22 cellular contexts compared by ENCODE assay signal in the genomic region with DNA sequence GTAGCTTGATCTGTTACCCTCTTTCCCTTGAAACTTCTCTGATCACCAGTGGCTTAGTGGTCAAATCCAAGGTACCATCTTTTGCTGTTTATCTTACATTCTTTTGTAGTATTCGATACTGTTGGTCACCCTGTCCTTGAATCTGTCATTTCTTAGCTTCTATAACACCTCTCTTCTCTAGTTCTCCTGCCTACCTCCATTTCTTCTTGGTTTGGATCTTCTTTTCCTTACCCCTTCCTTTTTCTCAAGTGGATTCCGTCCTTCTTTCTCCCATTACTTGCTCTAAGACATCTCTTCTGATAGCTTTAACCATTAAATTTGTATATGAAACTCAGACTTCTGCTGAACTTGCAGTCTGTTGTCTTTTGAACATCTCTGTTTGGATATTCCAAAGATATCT. TPM values are rescaled to one million over a fixed set of nuclear protein-coding genes. Genes with fewer than 3 reads are reported as not detected.
A peak's percentile ranks its signal among the peaks of the same experiment; 100 is the strongest.
DNase-seq lines count a peak whose midpoint lies in the region; ATAC-seq and TF ChIP-seq lines count a peak whose summit lies in the region.
"Had no signal": no experiment of that assay in that cellular context is flagged by ENCODE, and none has a peak within 500 bp of the region (broad histone marks: within the 10 kb centered on the region; RNA-seq: fewer than 3 reads in every experiment).

No MANE protein-coding gene starts in this region.

- H3K4me3 Mint-ChIP-seq in MCF 10A (ENCODE audit: unreplicated experiment) (no peak overlapping the region), glutamatergic neuron (ENCODE audit: unreplicated experiment) (no peak overlapping the region)
- H3K4me3 Mint-ChIP-seq in central memory CD8-positive, alpha-beta T cell: no peak overlapping the region
- H3K4me3 Mint-ChIP-seq in naive thymus-derived CD4-positive, alpha-beta T cell: no peak overlapping the region
- H3K4me3 Mint-ChIP-seq: CD14-positive monocyte; CD4-positive, alpha-beta memory T cell; IgD-negative memory B cell had no signal

- TF ChIP-seq CTCF in MCF 10A (IDR thresholded peaks at IDR 0.05; ENCODE audit: unreplicated experiment): no peak
- TF ChIP-seq CTCF in mammary epithelial cell (conservative IDR thresholded peaks at IDR 0.05 in 1 of 2, IDR thresholded peaks at IDR 0.05 in 1 of 2; ENCODE audit: extremely low read depth in 1 of 2, insufficient read depth in 1 of 2, low read depth in 1 of 2, low read length in 2 of 2): no peak
- TF ChIP-seq CTCF in glutamatergic neuron (IDR thresholded peaks at IDR 0.05; ENCODE audit: partially characterized antibody, unreplicated experiment): no peak
- TF ChIP-seq CTCF in colonic mucosa (IDR thresholded peaks at IDR 0.05): no peak

- no peak overlapping the region for H3K4me3 ChIP-seq in mammary epithelial cell (replicated peaks in 1 of 3; ENCODE audit: insufficient read depth in 1 of 3, low read depth in 2 of 3, low read length in 3 of 3)
- no peak overlapping the region for H3K4me3 ChIP-seq in naive thymus-derived CD4-positive, alpha-beta T cell (ENCODE audit: low read length)
- H3K4me3 ChIP-seq in colonic mucosa: no peak overlapping the region
- H3K4me3 ChIP-seq: A549, BLaER1, GM12878, HAP-1 had no signal

- no peaks in the 10 kb centered on the region for H3K36me3 ChIP-seq in mammary epithelial cell (ENCODE audit: insufficient read depth, low read length)
- H3K36me3 ChIP-seq in naive thymus-derived CD4-positive, alpha-beta T cell (ENCODE audit: control insufficient read depth in 2 of 3, insufficient read depth in 3 of 3, low read length in 3 of 3): no peaks in the 10 kb centered on the region
- H3K36me3 ChIP-seq in colonic mucosa: no peaks in the 10 kb centered on the region
- H3K36me3 ChIP-seq: HAP-1 had no signal

- dilution Hi-C loops in mammary epithelial cell (cut with HindIII; ENCODE audit: low sequenced_read_pairs): no loop called here

- H3K4me1 ChIP-seq in mammary epithelial cell (ENCODE audit: insufficient read depth, low read length) (peaks cover 29% of the 10 kb centered on the region), colonic mucosa (no peaks in the 10 kb centered on the region)
- H3K4me1 ChIP-seq in naive thymus-derived CD4-positive, alpha-beta T cell (ENCODE audit: control insufficient read depth in 2 of 2, insufficient read depth in 2 of 2, low read length in 2 of 2): peaks cover 11 to 22% of the 10 kb centered on the region in 2 donors

- ATAC-seq in central memory CD8-positive, alpha-beta T cell (replicated peaks; ENCODE audit: extremely low read depth, poor library complexity, severe bottlenecking): no peak
- no peak for ATAC-seq in naive thymus-derived CD4-positive, alpha-beta T cell
- no peak for ATAC-seq in HG03469 (IDR thresholded peaks at IDR 0.05; ENCODE audit: unreplicated experiment)
- ATAC-seq: A549, GM12878, HepG2 had no signal

- no peak overlapping the region for H3K9ac ChIP-seq in mammary epithelial cell (ENCODE audit: insufficient read depth, low read length)
- no peak overlapping the region for H3K9ac ChIP-seq in colonic mucosa (ENCODE audit: low read depth in 2 of 2, low read length in 2 of 2)
- H3K9ac ChIP-seq: BLaER1 had no signal

- CTCF ChIA-PET in MCF 10A (lab: Yijun Ruan, JAX) (no interaction called here), mammary epithelial cell (lab: Charles Lee; ENCODE audit: low non-redundant PET) (no interaction called here)
- CTCF ChIA-PET in naive thymus-derived CD4-positive, alpha-beta T cell (lab: Charles Lee): no interaction called here

- H3K79me2 ChIP-seq in mammary epithelial cell (ENCODE audit: insufficient read depth, low read length): peaks cover 94% of the 10 kb centered on the region

- no peaks in the 10 kb centered on the region for H3K9me3 ChIP-seq in mammary epithelial cell (replicated peaks; ENCODE audit: insufficient read depth, low read length)
- H3K9me3 ChIP-seq in naive thymus-derived CD4-positive, alpha-beta T cell (ENCODE audit: control insufficient read depth in 2 of 3, low read length in 3 of 3): no peaks in the 10 kb centered on the region
- no peaks in the 10 kb centered on the region for H3K9me3 ChIP-seq in colonic mucosa
- H3K9me3 ChIP-seq: A549, BLaER1, HAP-1 had no signal

- POLR2A ChIA-PET in MCF 10A (lab: Yijun Ruan, JAX): interaction anchor here (1.2 kb wide), 1 partner anchor 13 kb away, joined by 3 read pairs; no protein-coding TSS in a partner anchor
- POLR2A ChIA-PET in naive thymus-derived CD4-positive, alpha-beta T cell (lab: Charles Lee): no interaction called here

- H4K20me1 ChIP-seq in mammary epithelial cell (ENCODE audit: insufficient read depth, low read length): no peaks in the 10 kb centered on the region

- intact Hi-C loops in MCF 10A (cut with micrococcal nuclease) (no loop called here), mammary epithelial cell (cut with micrococcal nuclease) (no loop called here), colonic mucosa (cut with DNase I) (no loop called here)
- intact Hi-C loops in naive thymus-derived CD4-positive, alpha-beta T cell (cut with micrococcal nuclease): no loop called here

- no peak overlapping the region for H2AFZ ChIP-seq in mammary epithelial cell (ENCODE audit: low read depth, low read length)

- no TSS peak for BruUV-seq in MCF 10A (replicated peaks; lab: Mats Ljungman, UMichigan)
- no TSS peak for BruUV-seq in mammary epithelial cell (replicated peaks; lab: Mats Ljungman, UMichigan)

- H3K9me3 Mint-ChIP-seq in MCF 10A (ENCODE audit: unreplicated experiment) (peaks cover 8% of the 10 kb centered on the region), glutamatergic neuron (ENCODE audit: unreplicated experiment) (no peaks in the 10 kb centered on the region)
- H3K9me3 Mint-ChIP-seq in central memory CD8-positive, alpha-beta T cell: no peaks in the 10 kb centered on the region
- peaks cover 0 to 1% (median 0%) of the 10 kb centered on the region in 11 donors for H3K9me3 Mint-ChIP-seq in naive thymus-derived CD4-positive, alpha-beta T cell
- H3K9me3 Mint-ChIP-seq: CD14-positive monocyte, IgD-negative memory B cell had no signal

- H3K27me3 ChIP-seq in mammary epithelial cell (ENCODE audit: insufficient read depth, low read length) (no peaks in the 10 kb centered on the region), colonic mucosa (no peaks in the 10 kb centered on the region)
- no peaks in the 10 kb centered on the region for H3K27me3 ChIP-seq in naive thymus-derived CD4-positive, alpha-beta T cell (ENCODE audit: control insufficient read depth in 2 of 2, insufficient read depth in 2 of 2, low read length in 2 of 2)
- H3K27me3 ChIP-seq: BLaER1 had no signal

- no peaks in the 10 kb centered on the region for H3K27me3 Mint-ChIP-seq in MCF 10A (ENCODE audit: insufficient read depth, unreplicated experiment)
- H3K27me3 Mint-ChIP-seq in central memory CD8-positive, alpha-beta T cell: no peaks in the 10 kb centered on the region
- no peaks in the 10 kb centered on the region for H3K27me3 Mint-ChIP-seq in naive thymus-derived CD4-positive, alpha-beta T cell
- H3K27me3 Mint-ChIP-seq in glutamatergic neuron (ENCODE audit: unreplicated experiment): no peaks in the 10 kb centered on the region
- H3K27me3 Mint-ChIP-seq: CD4-positive, alpha-beta memory T cell; IgD-negative memory B cell had no signal

- no peak for DNase-seq in MCF 10A (ENCODE audit: unreplicated experiment)
- DNase-seq in mammary epithelial cell: no peak
- no peak for DNase-seq in central memory CD8-positive, alpha-beta T cell (ENCODE audit: low spot score in 2 of 2)
- no peak for DNase-seq in naive thymus-derived CD4-positive, alpha-beta T cell
- DNase-seq in KBM-7: no peak
- no peak for DNase-seq in glutamatergic neuron
- DNase-seq in colonic mucosa: no peak
- DNase-seq: AML-193; CD4-positive, alpha-beta memory T cell; DMS 273 treated with DMSO at 0.1 percent for 48 hours; DMS53; DND-41; EL had no signal

- 94% methylated on average over 2 of the region's 2 CpGs for WGBS in mammary epithelial cell (ENCODE audit: low coverage, missing lambda C conversion rate)

- peaks cover 46% of the 10 kb centered on the region for H3K4me1 Mint-ChIP-seq in MCF 10A (ENCODE audit: insufficient read depth, unreplicated experiment)
- H3K4me1 Mint-ChIP-seq in central memory CD8-positive, alpha-beta T cell: peaks cover 54% of the 10 kb centered on the region
- peaks cover 31 to 74% (median 60%) of the 10 kb centered on the region in 7 donors for H3K4me1 Mint-ChIP-seq in naive thymus-derived CD4-positive, alpha-beta T cell
- peaks cover 8% of the 10 kb centered on the region for H3K4me1 Mint-ChIP-seq in glutamatergic neuron (ENCODE audit: low read depth, unreplicated experiment)

- H3K27ac Mint-ChIP-seq in MCF 10A (ENCODE audit: low read depth, unreplicated experiment): peak overlapping the region; percentile 69
- peak overlapping the region; percentile 6 for H3K27ac Mint-ChIP-seq in central memory CD8-positive, alpha-beta T cell (ENCODE audit: low read depth)
- H3K27ac Mint-ChIP-seq in naive thymus-derived CD4-positive, alpha-beta T cell: peak overlapping the region in 6 of 9 donors; percentile 3 to 60 (median 13)
- no peak overlapping the region for H3K27ac Mint-ChIP-seq in glutamatergic neuron (ENCODE audit: unreplicated experiment)
- H3K27ac Mint-ChIP-seq: IgD-negative memory B cell had no signal

- H3K27ac ChIP-seq in mammary epithelial cell (ENCODE audit: insufficient read depth, low read depth, low read length) (no peak overlapping the region), colonic mucosa (no peak overlapping the region)
- H3K27ac ChIP-seq in naive thymus-derived CD4-positive, alpha-beta T cell (ENCODE audit: low read depth, low read length): no peak overlapping the region
- H3K27ac ChIP-seq: 22Rv1, A549, BLaER1 had no signal

- H3K36me3 Mint-ChIP-seq in MCF 10A (ENCODE audit: insufficient read depth, unreplicated experiment) (peaks cover 13% of the 10 kb centered on the region), glutamatergic neuron (ENCODE audit: unreplicated experiment) (no peaks in the 10 kb centered on the region)
- H3K36me3 Mint-ChIP-seq in central memory CD8-positive, alpha-beta T cell (ENCODE audit: insufficient read depth): peaks cover 10% of the 10 kb centered on the region
- peaks cover 0 to 23% (median 3%) of the 10 kb centered on the region in 5 donors for H3K36me3 Mint-ChIP-seq in naive thymus-derived CD4-positive, alpha-beta T cell

- H3K4me2 ChIP-seq in mammary epithelial cell (ENCODE audit: insufficient read depth, low read depth, low read length): no peak overlapping the region
- H3K4me2 ChIP-seq: A549, BLaER1 had no signal

- in situ Hi-C loops in mammary epithelial cell (cut with MboI; ENCODE audit: low sequenced_read_pairs in 2 of 2) (no loop called here), KBM-7 (cut with MboI; ENCODE audit: low pct_unique_long_range_greater_than_20kb, low sequenced_read_pairs) (no loop called here)

RNA-seq across cellular contexts. Expression of gene QKI, which starts 39.9 kb away (rescaled TPM):
- total RNA-seq in MCF 10A (2022) (272 and 295 TPM in 2 replicates), mammary epithelial cell (10 to 100 TPM; 60.6 to 76.5 TPM), glutamatergic neuron (ENCODE audit: unreplicated experiment) (50.5 TPM), colonic mucosa (10 to 100 TPM in 1 of 2 donors, 1 to 10 TPM in 1; 9.1 to 28.0 TPM)
- polyA plus RNA-seq in mammary epithelial cell: 76.1 TPM
- 117 TPM for polyA minus RNA-seq in mammary epithelial cell
- 100 to 1,000 TPM in 1 of 5 experiments, 10 to 100 TPM in 4; 70.1 to 147 (median 72.8) TPM for total RNA-seq in naive thymus-derived CD4-positive, alpha-beta T cell
- 10 to 100 TPM; 15.0 to 20.8 TPM for polyA plus RNA-seq in naive thymus-derived CD4-positive, alpha-beta T cell
